Comparison of ENCODE assay signal across 1 cellular context in genomic region chr7:92709150-92709549, GRCh38.
TF ChIP-seq lines count a peak whose summit lies in the region.

No MANE protein-coding gene starts in this region.

TF ChIP-seq in GM12878, 131 proteins besides CTCF, POLR2A, EP300 and RAD21:
- no peak for TF ChIP-seq MYB (IDR thresholded peaks at IDR 0.05; ENCODE audit: borderline replicate concordance, low read depth, low read length)
- TF ChIP-seq CBX5 (IDR thresholded peaks at IDR 0.05; ENCODE audit: low read depth): no peak
- TF ChIP-seq ZSCAN29 (IDR thresholded peaks at IDR 0.05): no peak
- TF ChIP-seq CBX3 (IDR thresholded peaks at IDR 0.05; ENCODE audit: borderline replicate concordance, low read depth): no peak
- no peak for TF ChIP-seq ZNF24 (IDR thresholded peaks at IDR 0.05)
- TF ChIP-seq JUNB (IDR thresholded peaks at IDR 0.05): no peak
- TF ChIP-seq ATF7 (IDR thresholded peaks at IDR 0.05; ENCODE audit: low read depth): no peak
- TF ChIP-seq NR2F1 (conservative IDR thresholded peaks at IDR 0.05): no peak
- TF ChIP-seq FOXM1 (IDR thresholded peaks at IDR 0.05; ENCODE audit: low read depth, low read length): no peak
- TF ChIP-seq, protein P1, sequence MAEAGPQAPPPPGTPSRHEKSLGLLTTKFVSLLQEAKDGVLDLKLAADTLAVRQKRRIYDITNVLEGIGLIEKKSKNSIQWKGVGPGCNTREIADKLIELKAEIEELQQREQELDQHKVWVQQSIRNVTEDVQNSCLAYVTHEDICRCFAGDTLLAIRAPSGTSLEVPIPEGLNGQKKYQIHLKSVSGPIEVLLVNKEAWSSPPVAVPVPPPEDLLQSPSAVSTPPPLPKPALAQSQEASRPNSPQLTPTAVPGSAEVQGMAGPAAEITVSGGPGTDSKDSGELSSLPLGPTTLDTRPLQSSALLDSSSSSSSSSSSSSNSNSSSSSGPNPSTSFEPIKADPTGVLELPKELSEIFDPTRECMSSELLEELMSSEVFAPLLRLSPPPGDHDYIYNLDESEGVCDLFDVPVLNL (IDR thresholded peaks at IDR 0.05; ENCODE audit: low read depth, low read length): no peak
- TF ChIP-seq EZH2 (IDR thresholded peaks at IDR 0.05; ENCODE audit: borderline replicate concordance, control insufficient read depth, low read depth, low read length): no peak
